2 cellular contexts compared by ENCODE assay signal in genomic region chr1:1535989-1536937, GRCh38.
TF ChIP-seq lines count a peak whose summit lies in the region.

No MANE protein-coding gene starts in this region.

TF ChIP-seq in HCT116, 20 proteins besides CTCF, POLR2A, EP300 and RAD21:
- TF ChIP-seq JUND (IDR thresholded peaks at IDR 0.05) (no peak), CBX3 (IDR thresholded peaks at IDR 0.05; ENCODE audit: low read depth) (no peak), SIN3A (IDR thresholded peaks at IDR 0.05; ENCODE audit: low read depth) (no peak), MAX (IDR thresholded peaks at IDR 0.05) (no peak), SRF (IDR thresholded peaks at IDR 0.05; ENCODE audit: low read depth) (no peak), ZNF274 (IDR thresholded peaks at IDR 0.05; ENCODE audit: low read depth, low read length) (no peak)

TF ChIP-seq in endothelial cell of umbilical vein, 7 proteins besides CTCF, POLR2A, EP300 and RAD21:
- no peak for TF ChIP-seq MYC (IDR thresholded peaks at IDR 0.05; ENCODE audit: low read depth, low read length)
- peak; percentile 22 for TF ChIP-seq POLR2AphosphoS5 (IDR thresholded peaks at IDR 0.05; ENCODE audit: insufficient read depth, low read depth, low read length)
- no peak for TF ChIP-seq EZH2 (IDR thresholded peaks at IDR 0.05; ENCODE audit: borderline replicate concordance, low read depth, low read length, severe bottlenecking)
